ENCODE assay signal across 10 cellular contexts in the genomic region with DNA sequence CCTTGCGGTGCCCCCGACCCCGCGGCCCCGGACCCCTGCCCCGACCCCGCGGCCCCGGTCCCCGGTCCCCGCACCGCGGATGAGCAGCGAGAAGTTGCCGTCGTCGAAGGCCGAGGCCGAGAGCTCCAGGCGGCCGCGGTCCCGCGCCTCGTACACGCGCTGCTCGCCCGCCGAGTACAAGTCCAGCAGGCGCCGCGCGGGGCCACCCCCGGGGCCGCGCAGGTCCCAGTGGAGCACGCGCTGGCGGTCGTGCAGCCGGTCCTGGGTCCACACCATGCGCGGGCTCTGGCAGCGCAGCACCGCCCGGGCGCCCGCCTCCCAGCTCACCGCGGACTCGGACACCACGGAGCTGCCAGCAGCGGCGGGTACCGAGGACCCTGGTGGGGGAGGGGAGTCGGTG. TPM values are rescaled to one million over a fixed set of nuclear protein-coding genes. Genes with fewer than 3 reads are reported as not detected.
DNase-seq lines count a peak whose midpoint lies in the region; ATAC-seq, FAIRE-seq and TF ChIP-seq lines count a peak whose summit lies in the region.
"Had no signal": no experiment of that assay in that cellular context is flagged by ENCODE, and none has a peak within 500 bp of the region (broad histone marks: within the 10 kb centered on the region; RNA-seq: fewer than 3 reads in every experiment).

No MANE protein-coding gene starts in this region.

- H2BK12ac ChIP-seq in mesenchymal stem cell (ENCODE audit: low read length in 2 of 2): no peak overlapping the region

- peak overlapping the region; percentile 89 for H2BK120ac ChIP-seq in mesenchymal stem cell (ENCODE audit: low read depth, low read length)

- DNase-seq in K562 (ENCODE audit: extremely low read depth in 1 of 4, low spot score in 3 of 4): no peak
- peak; percentile 54 for DNase-seq in mesenchymal stem cell
- DNase-seq in sciatic nerve (ENCODE audit: low spot score): no peak
- no peak for DNase-seq in hippocampal formation (lab: John Stamatoyannopoulos, UW)
- no peak for DNase-seq in RWPE1 (ENCODE audit: low spot score)
- no peak for DNase-seq in NCI-H1417 treated with DMSO at 0.1 percent for 48 hours (lab: John Stamatoyannopoulos, UW)
- DNase-seq: GDM1, NCI-H2107 had no signal

- H3K4me2 ChIP-seq in K562 (ENCODE audit: insufficient read depth, low read length) (no peak overlapping the region), mesenchymal stem cell (ENCODE audit: low read length, poor library complexity, severe bottlenecking) (peak overlapping the region; percentile 50)

- TF ChIP-seq EP300 in K562 (IDR thresholded peaks at IDR 0.05; ENCODE audit: low read length): no peak

- no peak for FAIRE-seq in K562 (lab: Jason Lieb, UNC)

- H3K9ac ChIP-seq in K562 (ENCODE audit: insufficient read depth in 1 of 2, low read depth in 2 of 2, low read length in 2 of 2): no peak overlapping the region
- H3K9ac ChIP-seq in mesenchymal stem cell (ENCODE audit: low read length): no peak overlapping the region

- H4K20me1 ChIP-seq in K562 (replicated peaks; ENCODE audit: control insufficient read depth, insufficient read depth, low read length): peaks cover 3% of the 10 kb centered on the region; the same call in 1 of the 2 replicates

- H2BK15ac ChIP-seq in mesenchymal stem cell (ENCODE audit: low read depth, poor library complexity, severe bottlenecking): no peak overlapping the region

- in situ Hi-C loops in K562 (cut with MboI): no loop called here

- H3K14ac ChIP-seq in mesenchymal stem cell (ENCODE audit: low read length in 2 of 2): no peak overlapping the region

- no peak overlapping the region for H2AK5ac ChIP-seq in mesenchymal stem cell (ENCODE audit: low read length, severe bottlenecking)

- no peak overlapping the region for H3K27ac ChIP-seq in ACC112 (ENCODE audit: low read depth, low read length)
- H3K27ac ChIP-seq in HEK293 (ENCODE audit: extremely low read depth, low read depth, low read length): no peak overlapping the region
- no peak overlapping the region for H3K27ac ChIP-seq in K562 (ENCODE audit: extremely low read depth, low read depth, low read length)
- H3K27ac ChIP-seq in mesenchymal stem cell (ENCODE audit: low read length, poor library complexity, severe bottlenecking): no peak overlapping the region
- no peak overlapping the region for H3K27ac ChIP-seq in RWPE1

- ATAC-seq in K562 (no peak), sciatic nerve (no peak)

- H4K8ac ChIP-seq in mesenchymal stem cell (ENCODE audit: low read length): peak overlapping the region; percentile 39

- no peak overlapping the region for H4K91ac ChIP-seq in mesenchymal stem cell (ENCODE audit: low read length)

- CTCF ChIA-PET in HEK293 (lab: Yijun Ruan, JAX) (interaction anchor here (1.1 kb wide), 1 partner anchor 17 kb away, joined by 3 read pairs; no protein-coding TSS in a partner anchor), K562 (lab: Yijun Ruan, JAX; ENCODE audit: low intra/inter-chr PET ratio) (no interaction called here), RWPE1 (lab: Yijun Ruan, JAX) (interaction anchor here (1.0 kb wide), 1 partner anchor 16 kb away, joined by 4 read pairs; no protein-coding TSS in a partner anchor)

- no peaks in the 10 kb centered on the region for H3K9me1 ChIP-seq in K562 (ENCODE audit: control insufficient read depth, insufficient read depth, low read length)

- no peaks in the 10 kb centered on the region for H3K27me3 ChIP-seq in ACC112 (ENCODE audit: insufficient read depth, low read length)
- H3K27me3 ChIP-seq in K562 (ENCODE audit: control insufficient read depth in 2 of 2, insufficient read depth in 2 of 2, low read length in 2 of 2): no peaks in the 10 kb centered on the region
- H3K27me3 ChIP-seq in mesenchymal stem cell (ENCODE audit: control insufficient read depth in 1 of 2, insufficient read depth in 1 of 2, low read length in 2 of 2): no peaks in the 10 kb centered on the region

- intact Hi-C loops in K562 (cut with micrococcal nuclease) (no loop called here), sciatic nerve (cut with DNase I) (no loop called here)

- peaks cover 36% of the 10 kb centered on the region for H3K4me1 ChIP-seq in ACC112 (ENCODE audit: control insufficient read depth, insufficient read depth, low read length, unreplicated experiment)
- peaks cover 7% of the 10 kb centered on the region; the same call in 1 of the 2 replicates for H3K4me1 ChIP-seq in HEK293 (ENCODE audit: control insufficient read depth, insufficient read depth, low read length)
- H3K4me1 ChIP-seq in K562 (replicated peaks in 1 of 2; ENCODE audit: control insufficient read depth in 2 of 2, insufficient read depth in 2 of 2, low read length in 2 of 2): peaks cover 24 to 86% of the 10 kb centered on the region in 2 experiments
- H3K4me1 ChIP-seq in mesenchymal stem cell (ENCODE audit: control insufficient read depth, insufficient read depth, low read depth, low read length): peaks cover 75% of the 10 kb centered on the region

- H3K23ac ChIP-seq in mesenchymal stem cell (ENCODE audit: low read length in 2 of 2): no peak overlapping the region

- BruUV-seq in K562 (replicated peaks; lab: Mats Ljungman, UMichigan): no TSS peak

- peaks cover 3% of the 10 kb centered on the region for H3K79me1 ChIP-seq in mesenchymal stem cell (replicated peaks; ENCODE audit: low read length, poor library complexity, severe bottlenecking)

- POLR2A ChIA-PET in HEK293 (lab: Yijun Ruan, JAX) (interaction anchor here (1.0 kb wide), 1 partner anchor 20 kb away, joined by 6 read pairs; a partner anchor contains a TSS), K562 (lab: Yijun Ruan, JAX) (no interaction called here), RWPE1 (lab: Yijun Ruan, JAX; ENCODE audit: low non-redundant PET) (no interaction called here)

- H3K18ac ChIP-seq in mesenchymal stem cell (ENCODE audit: low read depth in 1 of 2, low read length in 2 of 2): peak overlapping the region in 1 of 2 experiments; percentile 25

- peaks cover 31% of the 10 kb centered on the region for H3K79me2 ChIP-seq in ACC112 (ENCODE audit: control insufficient read depth, insufficient read depth, low read length, unreplicated experiment)
- peaks cover 10% of the 10 kb centered on the region; the same call in 2 of the 3 replicates for H3K79me2 ChIP-seq in K562 (ENCODE audit: control insufficient read depth, insufficient read depth, low read length)

- H2BK5ac ChIP-seq in mesenchymal stem cell (ENCODE audit: low read depth, low read length, poor library complexity, severe bottlenecking): no peak overlapping the region

- H3K4me3 ChIP-seq in ACC112 (ENCODE audit: low read depth, low read length): peak overlapping the region; percentile 90
- H3K4me3 ChIP-seq in HEK293 (ENCODE audit: low read depth, low read length): no peak overlapping the region
- H3K4me3 ChIP-seq in K562: no peak overlapping the region
- H3K4me3 ChIP-seq in mesenchymal stem cell (ENCODE audit: insufficient read depth in 1 of 2, low read depth in 1 of 2, low read length in 2 of 2): peak overlapping the region in 1 of 2 experiments; percentile 53

- H3K4ac ChIP-seq in mesenchymal stem cell (ENCODE audit: low read depth in 1 of 2, low read length in 2 of 2): no peak overlapping the region

- no peak overlapping the region for H2AFZ ChIP-seq in ACC112 (ENCODE audit: low read length, unreplicated experiment)
- no peak overlapping the region for H2AFZ ChIP-seq in K562 (ENCODE audit: low read depth, low read length)
- H2AFZ ChIP-seq in mesenchymal stem cell (ENCODE audit: low read depth, low read length): no peak overlapping the region

- TF ChIP-seq RAD21 in K562 (CRISPR knock-in tag; conservative IDR thresholded peaks at IDR 0.05 in 1 of 2, IDR thresholded peaks at IDR 0.05 in 1 of 2): no peak

- no peaks in the 10 kb centered on the region for H3K36me3 ChIP-seq in ACC112 (ENCODE audit: insufficient read depth, low read length)
- no peaks in the 10 kb centered on the region for H3K36me3 ChIP-seq in HEK293 (ENCODE audit: control insufficient read depth in 2 of 2, insufficient read depth in 1 of 2, low read length in 2 of 2)
- H3K36me3 ChIP-seq in K562 (ENCODE audit: control insufficient read depth, insufficient read depth, low read length): no peaks in the 10 kb centered on the region
- peaks cover 32 to 44% of the 10 kb centered on the region in 2 experiments for H3K36me3 ChIP-seq in mesenchymal stem cell (ENCODE audit: control insufficient read depth in 1 of 2, insufficient read depth in 2 of 2, low read depth in 1 of 2, low read length in 2 of 2)

- no peak for TF ChIP-seq CTCF in HEK293 (tag by site-specific recombination; IDR thresholded peaks at IDR 0.05)
- no peak for TF ChIP-seq CTCF in K562 (IDR thresholded peaks at IDR 0.05 in 2 of 3, conservative IDR thresholded peaks at IDR 0.05 in 1 of 3; ENCODE audit: insufficient read depth in 2 of 3, low read depth in 1 of 3, low read length in 3 of 3)
- no peak for TF ChIP-seq CTCF in RWPE1 (conservative IDR thresholded peaks at IDR 0.05; ENCODE audit: low read depth)

- WGBS in K562 (ENCODE audit: insufficient coverage, low coverage, missing lambda C conversion rate): 88% methylated on average over 28 of the region's 57 CpGs
- 19% methylated on average over 52 of the region's 57 CpGs for WGBS in mesenchymal stem cell

- TF ChIP-seq POLR2A in K562 (conservative IDR thresholded peaks at IDR 0.05): no peak

- H3K9me3 ChIP-seq in HEK293 (ENCODE audit: control insufficient read depth, insufficient read depth, low read depth, low read length): no peaks in the 10 kb centered on the region
- H3K9me3 ChIP-seq in K562 (replicated peaks; ENCODE audit: control insufficient read depth, insufficient read depth, low read depth, low read length): no peaks in the 10 kb centered on the region
- H3K9me3 ChIP-seq in mesenchymal stem cell (ENCODE audit: control insufficient read depth, low read length): no peaks in the 10 kb centered on the region

RNA-seq across cellular contexts. Expression of a gene that starts 3.0 kb away (rescaled TPM):
- 12.2 and 30.9 TPM in 2 replicates for total RNA-seq in K562 (2011; cell fraction: chromatin; rRNA removed; ENCODE audit: low replicate concordance)
- 39.7 and 42.5 TPM in 2 replicates for total RNA-seq in K562 (2011; cell fraction: nucleolus; rRNA removed)
- 29.8 and 30.7 TPM in 2 replicates for total RNA-seq in K562 (2011; cell fraction: nucleoplasm; rRNA removed)
- total RNA-seq in K562 (2014; rRNA removed): 7.3 and 12.4 TPM in 2 replicates
- total RNA-seq in K562 (2014; rRNA removed; fragmentation: Illumina TruSeq; extraction: Trizol): 2.1 and 2.7 TPM in 2 replicates
- 4.8 and 5.5 TPM in 2 replicates for total RNA-seq in K562 (2015; rRNA removed; fragmentation: Illumina TruSeq; extraction: Trizol)
- total RNA-seq in K562 (2021): 9.1 and 10.8 TPM in 2 replicates
- 2.9 and 9.0 TPM in 2 replicates for polyA plus RNA-seq in K562 (2011; rRNA removed)
- polyA plus RNA-seq in K562 (2011; cell fraction: cytosol; rRNA removed): 4.0 and 38.2 TPM in 2 replicates
- 18.3 and 101 TPM in 2 replicates for polyA plus RNA-seq in K562 (2011; cell fraction: nucleus; rRNA removed)
- polyA plus RNA-seq in K562 (2012): 13.9 and 20.4 TPM in 2 replicates
- polyA plus RNA-seq in K562 (2014; fragmentation: Illumina TruSeq; extraction: Trizol): 6.3 and 9.2 TPM in 2 replicates
- polyA plus RNA-seq in K562 (2014; fragmentation: Nextera tagmentation; extraction: Ambion mirVana): under 1 TPM; 0.66 to 0.83 TPM
- 11.3 and 13.1 TPM in 2 replicates for polyA plus RNA-seq in K562 (2014; rRNA removed)
- polyA minus RNA-seq in K562 (2011; rRNA and poly(A)+ RNA removed): 0.75 and 3.0 TPM in 2 replicates
- 2.1 and 10.7 TPM in 2 replicates for polyA minus RNA-seq in K562 (2011; cell fraction: cytosol; rRNA and poly(A)+ RNA removed)
- polyA minus RNA-seq in K562 (2011; cell fraction: nucleus; rRNA and poly(A)+ RNA removed): 1.4 and 8.2 TPM in 2 replicates
- polyA plus RNA-seq in mesenchymal stem cell (2013, experiment 1 of 2): 282 TPM
- 274 TPM for polyA plus RNA-seq in mesenchymal stem cell (2013, experiment 2 of 2)
- 262 TPM for total RNA-seq in sciatic nerve

RNA-seq across cellular contexts. Expression of a gene that starts 6.2 kb away (rescaled TPM):
- total RNA-seq in K562 (2011; cell fraction: chromatin; rRNA removed; ENCODE audit: low replicate concordance): 53.3 and 207 TPM in 2 replicates
- 213 and 235 TPM in 2 replicates for total RNA-seq in K562 (2011; cell fraction: nucleolus; rRNA removed)
- total RNA-seq in K562 (2011; cell fraction: nucleoplasm; rRNA removed): 85.9 and 103 TPM in 2 replicates
- 135 and 143 TPM in 2 replicates for total RNA-seq in K562 (2014; rRNA removed)
- total RNA-seq in K562 (2014; rRNA removed; fragmentation: Illumina TruSeq; extraction: Trizol): 3.5 and 6.3 TPM in 2 replicates
- 50.9 and 51.7 TPM in 2 replicates for total RNA-seq in K562 (2015; rRNA removed; fragmentation: Illumina TruSeq; extraction: Trizol)
- total RNA-seq in K562 (2021): 106 and 118 TPM in 2 replicates
- polyA plus RNA-seq in K562 (2011; rRNA removed): 24.3 and 42.1 TPM in 2 replicates
- polyA plus RNA-seq in K562 (2011; cell fraction: cytosol; rRNA removed): 39.8 and 107 TPM in 2 replicates
- 353 and 531 TPM in 2 replicates for polyA plus RNA-seq in K562 (2011; cell fraction: nucleus; rRNA removed)
- 65.5 and 75.0 TPM in 2 replicates for polyA plus RNA-seq in K562 (2012)
- 13.9 and 43.4 TPM in 2 replicates for polyA plus RNA-seq in K562 (2014; fragmentation: Illumina TruSeq; extraction: Trizol)
- under 1 TPM; 0.62 to 0.63 TPM for polyA plus RNA-seq in K562 (2014; fragmentation: Nextera tagmentation; extraction: Ambion mirVana)
- 119 and 136 TPM in 2 replicates for polyA plus RNA-seq in K562 (2014; rRNA removed)
- 5.6 and 11.7 TPM in 2 replicates for polyA minus RNA-seq in K562 (2011; rRNA and poly(A)+ RNA removed)
- polyA minus RNA-seq in K562 (2011; cell fraction: cytosol; rRNA and poly(A)+ RNA removed): 32.9 and 47.2 TPM in 2 replicates
- polyA minus RNA-seq in K562 (2011; cell fraction: nucleus; rRNA and poly(A)+ RNA removed): 69.3 and 81.9 TPM in 2 replicates
- polyA plus RNA-seq in mesenchymal stem cell (2013, experiment 1 of 2): 26.3 TPM
- 26.6 TPM for polyA plus RNA-seq in mesenchymal stem cell (2013, experiment 2 of 2)
- total RNA-seq in sciatic nerve: 91.4 TPM

RNA-seq across cellular contexts. Expression of a gene that starts 19.6 kb away (rescaled TPM):
- total RNA-seq in K562 (2011; cell fraction: chromatin; rRNA removed; ENCODE audit: low replicate concordance): 23.0 and 76.1 TPM in 2 replicates
- total RNA-seq in K562 (2011; cell fraction: nucleolus; rRNA removed): 97.2 and 110 TPM in 2 replicates
- total RNA-seq in K562 (2011; cell fraction: nucleoplasm; rRNA removed): 49.6 and 53.2 TPM in 2 replicates
- total RNA-seq in K562 (2014; rRNA removed): 478 and 554 TPM in 2 replicates
- 19.4 and 34.6 TPM in 2 replicates for total RNA-seq in K562 (2014; rRNA removed; fragmentation: Illumina TruSeq; extraction: Trizol)
- 113 and 115 TPM in 2 replicates for total RNA-seq in K562 (2015; rRNA removed; fragmentation: Illumina TruSeq; extraction: Trizol)
- 346 and 388 TPM in 2 replicates for total RNA-seq in K562 (2021)
- 92.0 and 96.0 TPM in 2 replicates for polyA plus RNA-seq in K562 (2011; rRNA removed)
- polyA plus RNA-seq in K562 (2011; cell fraction: cytosol; rRNA removed): 83.3 and 266 TPM in 2 replicates
- 80.6 and 118 TPM in 2 replicates for polyA plus RNA-seq in K562 (2011; cell fraction: nucleus; rRNA removed)
- 196 and 204 TPM in 2 replicates for polyA plus RNA-seq in K562 (2012)
- 66.4 and 151 TPM in 2 replicates for polyA plus RNA-seq in K562 (2014; fragmentation: Illumina TruSeq; extraction: Trizol)
- polyA plus RNA-seq in K562 (2014; fragmentation: Nextera tagmentation; extraction: Ambion mirVana): 10 to 100 TPM in 1 of 2 experiments, 1 to 10 TPM in 1; 7.8 to 32.9 TPM
- polyA plus RNA-seq in K562 (2014; rRNA removed): 385 and 391 TPM in 2 replicates
- polyA minus RNA-seq in K562 (2011; rRNA and poly(A)+ RNA removed): 16.0 and 24.9 TPM in 2 replicates
- polyA minus RNA-seq in K562 (2011; cell fraction: cytosol; rRNA and poly(A)+ RNA removed): 55.8 and 62.3 TPM in 2 replicates
- 24.6 and 29.9 TPM in 2 replicates for polyA minus RNA-seq in K562 (2011; cell fraction: nucleus; rRNA and poly(A)+ RNA removed)
- 79.5 TPM for polyA plus RNA-seq in mesenchymal stem cell (2013, experiment 1 of 2)
- polyA plus RNA-seq in mesenchymal stem cell (2013, experiment 2 of 2): 83.6 TPM
- 58.9 TPM for total RNA-seq in sciatic nerve

RNA-seq across cellular contexts. Expression of a gene that starts 24.3 kb away (rescaled TPM):
- 0.19 and 0.58 TPM in 2 replicates for total RNA-seq in K562 (2011; cell fraction: chromatin; rRNA removed; ENCODE audit: low replicate concordance)
- total RNA-seq in K562 (2011; cell fraction: nucleolus; rRNA removed): 0.53 and 0.67 TPM in 2 replicates
- 0.15 and 0.23 TPM in 2 replicates for total RNA-seq in K562 (2011; cell fraction: nucleoplasm; rRNA removed)
- total RNA-seq in K562 (2014; rRNA removed) (0.12 TPM in 1 of 2 replicates, not detected in the other), K562 (2014; rRNA removed; fragmentation: Illumina TruSeq; extraction: Trizol) (not detected in 2 replicates), K562 (2015; rRNA removed; fragmentation: Illumina TruSeq; extraction: Trizol) (0.04 TPM in 1 of 2 replicates, not detected in the other), K562 (2021) (0.07 and 0.09 TPM in 2 replicates), sciatic nerve (0.49 TPM)
- polyA plus RNA-seq in K562 (2011; rRNA removed) (0.05 TPM in 1 of 2 replicates, not detected in the other), K562 (2014; fragmentation: Illumina TruSeq; extraction: Trizol) (not detected in 2 replicates), K562 (2014; fragmentation: Nextera tagmentation; extraction: Ambion mirVana) (not detected), K562 (2014; rRNA removed) (0.03 and 0.13 TPM in 2 replicates)
- polyA plus RNA-seq in K562 (2011; cell fraction: cytosol; rRNA removed): 0.03 and 0.06 TPM in 2 replicates
- 0.25 and 0.31 TPM in 2 replicates for polyA plus RNA-seq in K562 (2011; cell fraction: nucleus; rRNA removed)
- polyA plus RNA-seq in K562 (2012): 0.26 and 0.37 TPM in 2 replicates
- polyA minus RNA-seq in K562 (2011; rRNA and poly(A)+ RNA removed): not detected in 2 replicates
- polyA minus RNA-seq in K562 (2011; cell fraction: cytosol; rRNA and poly(A)+ RNA removed): not detected in 2 replicates
- 0.13 and 0.22 TPM in 2 replicates for polyA minus RNA-seq in K562 (2011; cell fraction: nucleus; rRNA and poly(A)+ RNA removed)
- polyA plus RNA-seq in mesenchymal stem cell (2013, experiment 1 of 2): 0.04 TPM
- polyA plus RNA-seq in mesenchymal stem cell (2013, experiment 2 of 2): 0.04 TPM

RNA-seq across cellular contexts. Expression of a gene that starts 30.8 kb away (rescaled TPM):
- total RNA-seq in K562 (2011; cell fraction: chromatin; rRNA removed; ENCODE audit: low replicate concordance): 3.4 and 22.1 TPM in 2 replicates
- 31.8 and 32.0 TPM in 2 replicates for total RNA-seq in K562 (2011; cell fraction: nucleolus; rRNA removed)
- 11.2 and 13.9 TPM in 2 replicates for total RNA-seq in K562 (2011; cell fraction: nucleoplasm; rRNA removed)
- total RNA-seq in K562 (2014; rRNA removed) (21.6 and 33.4 TPM in 2 replicates), K562 (2014; rRNA removed; fragmentation: Illumina TruSeq; extraction: Trizol) (3.0 and 3.5 TPM in 2 replicates), K562 (2015; rRNA removed; fragmentation: Illumina TruSeq; extraction: Trizol) (8.4 and 10.1 TPM in 2 replicates), K562 (2021) (25.4 and 25.8 TPM in 2 replicates), sciatic nerve (15.7 TPM)
- polyA plus RNA-seq in K562 (2011; rRNA removed) (3.5 and 5.7 TPM in 2 replicates), K562 (2014; fragmentation: Illumina TruSeq; extraction: Trizol) (2.7 and 9.1 TPM in 2 replicates), K562 (2014; fragmentation: Nextera tagmentation; extraction: Ambion mirVana) (under 1 TPM; 0.11 to 0.20 TPM), K562 (2014; rRNA removed) (12.4 and 12.9 TPM in 2 replicates)
- polyA plus RNA-seq in K562 (2011; cell fraction: cytosol; rRNA removed): 7.2 and 32.1 TPM in 2 replicates
- polyA plus RNA-seq in K562 (2011; cell fraction: nucleus; rRNA removed): 5.6 and 10.3 TPM in 2 replicates
- polyA plus RNA-seq in K562 (2012): 14.5 and 17.3 TPM in 2 replicates
- 2.1 and 2.4 TPM in 2 replicates for polyA minus RNA-seq in K562 (2011; rRNA and poly(A)+ RNA removed)
- 9.2 and 12.1 TPM in 2 replicates for polyA minus RNA-seq in K562 (2011; cell fraction: cytosol; rRNA and poly(A)+ RNA removed)
- polyA minus RNA-seq in K562 (2011; cell fraction: nucleus; rRNA and poly(A)+ RNA removed): 14.0 and 17.8 TPM in 2 replicates
- polyA plus RNA-seq in mesenchymal stem cell (2013, experiment 1 of 2): 17.8 TPM
- 17.7 TPM for polyA plus RNA-seq in mesenchymal stem cell (2013, experiment 2 of 2)
